ENCODE assay signal across 28 cellular contexts in genomic region chr2:209102319-209102718, GRCh38.
"Had no signal": no experiment of that assay in that cellular context is flagged by ENCODE, and none has a peak within 500 bp of the region (broad histone marks: within the 10 kb centered on the region; RNA-seq: fewer than 3 reads in every experiment).

No MANE protein-coding gene starts in this region.

- H3K27me3 ChIP-seq: colonic mucosa, esophagus muscularis mucosa, esophagus squamous epithelium, foreskin keratinocyte, gastrocnemius medialis, gastroesophageal sphincter, heart left ventricle, heart right ventricle had no signal

- FAIRE-seq: colon, endometrium, endothelial cell of umbilical vein, frontal cortex had no signal

- H3K4me1 ChIP-seq: colonic mucosa, esophagus muscularis mucosa, esophagus squamous epithelium, foreskin keratinocyte, gastrocnemius medialis, gastroesophageal sphincter, heart left ventricle, heart right ventricle had no signal

- ATAC-seq: effector memory CD8-positive, alpha-beta T cell; esophagus mucosa; foreskin keratinocyte; gastrocnemius medialis; gastroesophageal sphincter; heart left ventricle; heart right ventricle had no signal

- H3K36me3 ChIP-seq: colonic mucosa, esophagus muscularis mucosa, esophagus squamous epithelium, gastrocnemius medialis, gastroesophageal sphincter, heart left ventricle, heart right ventricle had no signal

- DNase-seq: colonic mucosa; cortex of kidney; dermis blood vessel endothelial cell; dorsolateral prefrontal cortex; effector CD4-positive, alpha-beta T cell; effector CD8-positive, alpha-beta T cell; effector memory CD4-positive, alpha-beta T cell; effector memory CD8-positive, alpha-beta T cell; endodermal cell; erythroblast; esophagus squamous epithelium; foreskin fibroblast; foreskin keratinocyte; foreskin melanocyte; gastrocnemius medialis; glutamatergic neuron; head of caudate nucleus; heart left ventricle; heart right ventricle had no signal

- H3K27ac ChIP-seq: colonic mucosa, coronary artery, dorsolateral prefrontal cortex, epithelial cell of prostate, esophagus muscularis mucosa, esophagus squamous epithelium, foreskin keratinocyte, gastrocnemius medialis, gastroesophageal sphincter, heart left ventricle, heart right ventricle had no signal

- H3K4me3 ChIP-seq: colonic mucosa, coronary artery, dorsolateral prefrontal cortex, esophagus muscularis mucosa, esophagus squamous epithelium, gastrocnemius medialis, gastroesophageal sphincter, heart left ventricle, heart right ventricle had no signal

- H3K9me3 ChIP-seq: colonic mucosa, esophagus muscularis mucosa, esophagus squamous epithelium, gastrocnemius medialis had no signal
